ENCODE assay signal across 8 cellular contexts in genomic region chr12:75623631-75624118, GRCh38.
DNase-seq lines count a peak whose midpoint lies in the region; ATAC-seq, FAIRE-seq and TF ChIP-seq lines count a peak whose summit lies in the region.

No MANE protein-coding gene starts in this region.

- no peak overlapping the region for H3K4me2 ChIP-seq in endothelial cell of umbilical vein (ENCODE audit: insufficient read depth, low read length)
- H3K4me2 ChIP-seq in mesendoderm (ENCODE audit: low read length): no peak overlapping the region

- H3K79me1 ChIP-seq in mesendoderm (ENCODE audit: low read length): no peaks in the 10 kb centered on the region

- no peak overlapping the region for H2BK120ac ChIP-seq in mesendoderm (ENCODE audit: low read depth, low read length)

- peak overlapping the region; percentile 42 for H2AFZ ChIP-seq in endothelial cell of umbilical vein (ENCODE audit: low read depth, low read length)

- H3K36me3 ChIP-seq in endothelial cell of umbilical vein (ENCODE audit: control insufficient read depth in 2 of 2, extremely low read depth in 1 of 2, insufficient read depth in 2 of 2, low read length in 2 of 2): no peaks in the 10 kb centered on the region
- no peaks in the 10 kb centered on the region for H3K36me3 ChIP-seq in mesendoderm (ENCODE audit: control insufficient read depth, insufficient read depth, low read length)

- H3K4me3 ChIP-seq in endothelial cell of umbilical vein (replicated peaks in 1 of 3; ENCODE audit: insufficient read depth in 1 of 3, low read depth in 1 of 3, low read length in 3 of 3) (no peak overlapping the region), mesendoderm (ENCODE audit: low read length) (no peak overlapping the region)

- dilution Hi-C loops in endothelial cell of umbilical vein (cut with MboI; ENCODE audit: extremely low pct_ligation_motif_present, low sequenced_read_pairs): no loop called here

- BruUV-seq in endothelial cell of umbilical vein (replicated peaks; lab: Mats Ljungman, UMichigan): TSS peak; percentile 70

- peak overlapping the region; percentile 70 for H2BK5ac ChIP-seq in mesendoderm (ENCODE audit: low read length)

- ATAC-seq in activated CD8-positive, alpha-beta memory T cell treated with anti-CD3 and anti-CD28 coated beads, Interleukin-2, amount 10 ng/mL, durations not matched to agents 7 days and 5 days: no peak
- ATAC-seq in activated CD4-positive, CD25-positive, alpha-beta regulatory T cell treated with anti-CD3 and anti-CD28 coated beads, Interleukin-2, amount 50 U/mL, for 24 hours: no peak

- H3K9ac ChIP-seq in endothelial cell of umbilical vein (replicated peaks; ENCODE audit: extremely low read depth, insufficient read depth, low read length): no peak overlapping the region
- H3K9ac ChIP-seq in mesendoderm (ENCODE audit: low read length): no peak overlapping the region

- peak overlapping the region; percentile 45 for H3K56ac ChIP-seq in mesendoderm (ENCODE audit: low read length)

- H3K36me3 Mint-ChIP-seq in activated CD8-positive, alpha-beta memory T cell treated with anti-CD3 and anti-CD28 coated beads, Interleukin-2, amount 10 ng/mL, durations not matched to agents 7 days and 5 days: peaks cover 2% of the 10 kb centered on the region

- peaks cover 9% of the 10 kb centered on the region for H3K4me1 ChIP-seq in endothelial cell of umbilical vein (ENCODE audit: control insufficient read depth, extremely low read depth, insufficient read depth, low read length)
- no peaks in the 10 kb centered on the region for H3K4me1 ChIP-seq in mesendoderm (ENCODE audit: control insufficient read depth, low read depth, low read length)

- no peak overlapping the region for H4K8ac ChIP-seq in mesendoderm (ENCODE audit: low read depth, low read length)

- H3K4me1 Mint-ChIP-seq in activated CD8-positive, alpha-beta memory T cell treated with anti-CD3 and anti-CD28 coated beads, Interleukin-2, amount 10 ng/mL, durations not matched to agents 7 days and 5 days: peaks cover 13% of the 10 kb centered on the region

- H3K23ac ChIP-seq in mesendoderm (ENCODE audit: low read length): no peak overlapping the region

- TF ChIP-seq POLR2A in endothelial cell of umbilical vein (IDR thresholded peaks at IDR 0.05; ENCODE audit: low read depth, low read length): no peak

- WGBS in mesendoderm (ENCODE audit: extremely low coverage, insufficient coverage, low lambda C conversion rate): no CpG with 5 or more reads among the region's 2 CpGs

- H3K27ac Mint-ChIP-seq in activated CD8-positive, alpha-beta memory T cell treated with anti-CD3 and anti-CD28 coated beads, Interleukin-2, amount 10 ng/mL, durations not matched to agents 7 days and 5 days: no peak overlapping the region

- CTCF ChIA-PET in endothelial cell of umbilical vein (lab: Charles Lee): interaction anchor here (0.8 to 1.4 kb wide), 11 partner anchors 9 to 963 kb away, joined by 3 to 5 read pairs (median 3); no protein-coding TSS in a partner anchor
- CTCF ChIA-PET in activated CD8-positive, alpha-beta memory T cell treated with anti-CD3 and anti-CD28 coated beads, Interleukin-2, amount 10 ng/mL, durations not matched to agents 7 days and 5 days (lab: Charles Lee): interaction anchor here (0.9 to 1.7 kb wide), 4 partner anchors 18 to 413 kb away, joined by 3 to 6 read pairs (median 4); no protein-coding TSS in a partner anchor

- peak overlapping the region; percentile 43 for H3K27ac ChIP-seq in endothelial cell of umbilical vein (ENCODE audit: insufficient read depth, low read depth, low read length)
- H3K27ac ChIP-seq in mesendoderm (ENCODE audit: low read depth, low read length): no peak overlapping the region

- peak; percentile 64 for FAIRE-seq in endothelial cell of umbilical vein (lab: Jason Lieb, UNC)

- H4K20me1 ChIP-seq in endothelial cell of umbilical vein (replicated peaks; ENCODE audit: control insufficient read depth, extremely low read depth, insufficient read depth, low read length): no peaks in the 10 kb centered on the region

- H3K9me3 Mint-ChIP-seq in activated CD8-positive, alpha-beta memory T cell treated with anti-CD3 and anti-CD28 coated beads, Interleukin-2, amount 10 ng/mL, durations not matched to agents 7 days and 5 days (ENCODE audit: low read depth): no peaks in the 10 kb centered on the region

- no peaks in the 10 kb centered on the region for H3K27me3 Mint-ChIP-seq in activated CD8-positive, alpha-beta memory T cell treated with anti-CD3 and anti-CD28 coated beads, Interleukin-2, amount 10 ng/mL, durations not matched to agents 7 days and 5 days

- H3K9me1 ChIP-seq in endothelial cell of umbilical vein (replicated peaks; ENCODE audit: control insufficient read depth, extremely low read depth, insufficient read depth, low read length): no peaks in the 10 kb centered on the region

- no peaks in the 10 kb centered on the region for H3K9me3 ChIP-seq in endothelial cell of umbilical vein (replicated peaks; ENCODE audit: control insufficient read depth, insufficient read depth, low read length)

- H3K27me3 ChIP-seq in endothelial cell of umbilical vein (ENCODE audit: control insufficient read depth in 2 of 2, insufficient read depth in 2 of 2, low read length in 2 of 2): no peaks in the 10 kb centered on the region
- H3K27me3 ChIP-seq in mesendoderm (ENCODE audit: insufficient read depth, low read length, poor library complexity): no peaks in the 10 kb centered on the region

- peak overlapping the region; percentile 43 for H3K4ac ChIP-seq in mesendoderm (ENCODE audit: low read depth, low read length)

- peak overlapping the region; percentile 94 for H3K18ac ChIP-seq in mesendoderm (ENCODE audit: low read length)

- no peak overlapping the region for H2BK15ac ChIP-seq in mesendoderm (replicated peaks; ENCODE audit: low read depth)

- peak; percentile 21 for DNase-seq in DMS53 treated with DMSO at 0.1 percent for 48 hours (lab: John Stamatoyannopoulos, UW; ENCODE audit: unreplicated experiment)
- DNase-seq in MV-4-11 (lab: John Stamatoyannopoulos, UW): peak; percentile 18
- peak; percentile 53 for DNase-seq in endothelial cell of umbilical vein (ENCODE audit: low read depth, low spot score)
- peak; percentile 94 for DNase-seq in mesendoderm
- DNase-seq in activated naive CD4-positive, alpha-beta T cell treated with anti-CD3 and anti-CD28 coated beads, Interleukin-2, amount 50 U/mL, for 16 hours: no peak
- no peak for DNase-seq in T-helper 9 cell
- no peak for DNase-seq in activated CD8-positive, alpha-beta memory T cell treated with anti-CD3 and anti-CD28 coated beads, Interleukin-2, amount 10 ng/mL, durations not matched to agents 7 days and 5 days

- POLR2A ChIA-PET in endothelial cell of umbilical vein (lab: Charles Lee): no interaction called here

- H3K79me2 ChIP-seq in endothelial cell of umbilical vein (ENCODE audit: control insufficient read depth, insufficient read depth, low read length): no peaks in the 10 kb centered on the region
- H3K79me2 ChIP-seq in mesendoderm (ENCODE audit: control insufficient read depth, insufficient read depth, low read length): no peaks in the 10 kb centered on the region

- no peak overlapping the region for H2AK5ac ChIP-seq in mesendoderm (ENCODE audit: low read length)

- intact Hi-C loops in endothelial cell of umbilical vein (cut with micrococcal nuclease): loop anchor here (1.0 kb wide), 2 partner anchors 408 to 414 kb away; partner anchors contain the start of gene PHLDA1

- no peak for TF ChIP-seq CTCF in endothelial cell of umbilical vein (IDR thresholded peaks at IDR 0.05; ENCODE audit: extremely low read depth in 1 of 2, insufficient read depth in 1 of 2, low read depth in 1 of 2, low read length in 2 of 2)

- no peak overlapping the region for H3K4me3 Mint-ChIP-seq in activated CD8-positive, alpha-beta memory T cell treated with anti-CD3 and anti-CD28 coated beads, Interleukin-2, amount 10 ng/mL, durations not matched to agents 7 days and 5 days

- H4K5ac ChIP-seq in mesendoderm (ENCODE audit: low read length): no peak overlapping the region

TF ChIP-seq in endothelial cell of umbilical vein, 7 proteins besides CTCF, POLR2A, EP300 and RAD21:
- TF ChIP-seq POLR2AphosphoS5 (IDR thresholded peaks at IDR 0.05; ENCODE audit: insufficient read depth, low read depth, low read length) (peak; percentile 21), EZH2 (IDR thresholded peaks at IDR 0.05; ENCODE audit: borderline replicate concordance, low read depth, low read length, severe bottlenecking) (no peak), JUN (IDR thresholded peaks at IDR 0.05; ENCODE audit: borderline replicate concordance, insufficient read depth, insufficient read length, low read depth) (peak; percentile 38), MYC (IDR thresholded peaks at IDR 0.05; ENCODE audit: low read depth, low read length) (no peak)
- TF ChIP-seq, protein P1, sequence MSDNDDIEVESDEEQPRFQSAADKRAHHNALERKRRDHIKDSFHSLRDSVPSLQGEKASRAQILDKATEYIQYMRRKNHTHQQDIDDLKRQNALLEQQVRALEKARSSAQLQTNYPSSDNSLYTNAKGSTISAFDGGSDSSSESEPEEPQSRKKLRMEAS (IDR thresholded peaks at IDR 0.05; ENCODE audit: insufficient read depth, insufficient read length): no peak

Comparison
In these comparisons a context has a peak if more than half of its experiments do, and no peak if none do; other contexts are left out.
1. DNase-seq: peak in DMS53 treated with DMSO at 0.1 percent for 48 hours (single experiment), MV-4-11 (single experiment), endothelial cell of umbilical vein (single experiment) and mesendoderm (single experiment); none in activated naive CD4-positive, alpha-beta T cell treated with anti-CD3 and anti-CD28 coated beads, Interleukin-2, amount 50 U/mL, for 16 hours (single experiment), T-helper 9 cell (single experiment) and activated CD8-positive, alpha-beta memory T cell treated with anti-CD3 and anti-CD28 coated beads, Interleukin-2, amount 10 ng/mL, durations not matched to agents 7 days and 5 days (single experiment).